In genomic region chr17:78645421-78646295, GRCh38 we compare ENCODE assay signal across 8 cellular contexts.
A peak's percentile ranks its signal among the peaks of the same experiment; 100 is the strongest.
DNase-seq lines count a peak whose midpoint lies in the region; ATAC-seq and TF ChIP-seq lines count a peak whose summit lies in the region.

No MANE protein-coding gene starts in this region.

- ATAC-seq in GM18511 (IDR thresholded peaks at IDR 0.05; ENCODE audit: unreplicated experiment) = peak; percentile 59
- peak; percentile 98 for ATAC-seq in activated T-helper 17 cell treated with anti-CD3 and anti-CD28 coated beads, Interleukin-2, amount 50 U/mL, for 72 hours (replicated peaks)

- no peak for TF ChIP-seq CTCF in mesothelial cell of epicardium (IDR thresholded peaks at IDR 0.05; ENCODE audit: unreplicated experiment)

- H3K4me3 Mint-ChIP-seq in activated T-helper 17 cell treated with anti-CD3 and anti-CD28 coated beads, Interleukin-2, amount 50 U/mL, for 72 hours = peak overlapping the region; percentile 82
- H3K4me3 Mint-ChIP-seq in mesothelial cell of epicardium = no peak overlapping the region

- H3K27me3 Mint-ChIP-seq in activated T-helper 17 cell treated with anti-CD3 and anti-CD28 coated beads, Interleukin-2, amount 50 U/mL, for 72 hours = no peaks in the 10 kb centered on the region
- no peaks in the 10 kb centered on the region for H3K27me3 Mint-ChIP-seq in mesothelial cell of epicardium (ENCODE audit: low read depth)

- H3K4me1 Mint-ChIP-seq in activated T-helper 17 cell treated with anti-CD3 and anti-CD28 coated beads, Interleukin-2, amount 50 U/mL, for 72 hours = peaks cover 7% of the 10 kb centered on the region
- peaks cover 15% of the 10 kb centered on the region for H3K4me1 Mint-ChIP-seq in mesothelial cell of epicardium

- DNase-seq in NOMO-1 treated with dmso at 0.1 percent for 144 hours (lab: John Stamatoyannopoulos, UW; ENCODE audit: unreplicated experiment) (peak; percentile 92), hypothalamus (lab: John Stamatoyannopoulos, UW) (peak in 35 of 51 donors; percentile 8 to 55 (median 26)), mesothelial cell of epicardium (ENCODE audit: low spot score in 2 of 2, unreplicated experiment in 2 of 2) (no peak), NCI-H1417 treated with DMSO at 0.1 percent for 48 hours (lab: John Stamatoyannopoulos, UW) (no peak), retina (no peak)
- peak; percentile 31 to 47 (median 45) for DNase-seq in stimulated activated CD4-positive, alpha-beta T cell treated with anti-CD3 and anti-CD28 coated beads, TNF-alpha, amount 100 ng/mL, for 4 hours (ENCODE audit: low read depth in 3 of 3)

- peak overlapping the region; percentile 81 for H3K27ac Mint-ChIP-seq in activated T-helper 17 cell treated with anti-CD3 and anti-CD28 coated beads, Interleukin-2, amount 50 U/mL, for 72 hours
- no peak overlapping the region for H3K27ac Mint-ChIP-seq in mesothelial cell of epicardium

- no peaks in the 10 kb centered on the region for H3K36me3 Mint-ChIP-seq in activated T-helper 17 cell treated with anti-CD3 and anti-CD28 coated beads, Interleukin-2, amount 50 U/mL, for 72 hours (ENCODE audit: low read depth)
- H3K36me3 Mint-ChIP-seq in mesothelial cell of epicardium = no peaks in the 10 kb centered on the region

- no peaks in the 10 kb centered on the region for H3K9me3 Mint-ChIP-seq in activated T-helper 17 cell treated with anti-CD3 and anti-CD28 coated beads, Interleukin-2, amount 50 U/mL, for 72 hours
- H3K9me3 Mint-ChIP-seq in mesothelial cell of epicardium = no peaks in the 10 kb centered on the region

Comparison
In these comparisons a context has a peak if more than half of its experiments do, and no peak if none do; other contexts are left out.
1. DNase-seq: peak in NOMO-1 treated with dmso at 0.1 percent for 144 hours (single experiment), hypothalamus (35 of 51) and stimulated activated CD4-positive, alpha-beta T cell treated with anti-CD3 and anti-CD28 coated beads, TNF-alpha, amount 100 ng/mL, for 4 hours (3 of 3); none in mesothelial cell of epicardium (0 of 2), NCI-H1417 treated with DMSO at 0.1 percent for 48 hours (single experiment) and retina (single experiment).